ENCODE assay signal across 8 cellular contexts in genomic region chr10:7408003-7408493, GRCh38. TPM values are rescaled to one million over a fixed set of nuclear protein-coding genes. Genes with fewer than 3 reads are reported as not detected.
A peak's percentile ranks its signal among the peaks of the same experiment; 100 is the strongest.
DNase-seq lines count a peak whose midpoint lies in the region; ATAC-seq and TF ChIP-seq lines count a peak whose summit lies in the region.

No MANE protein-coding gene starts in this region.

- peak overlapping the region; percentile 35 to 80 for H3K4me3 ChIP-seq in cardiac fibroblast (replicated peaks in 1 of 2; ENCODE audit: low read depth in 2 of 2, low read length in 2 of 2)

- peak; percentile 12 for ATAC-seq in GM21447 (IDR thresholded peaks at IDR 0.05; ENCODE audit: unreplicated experiment)
- no peak for ATAC-seq in left colon

- in situ Hi-C loops in KBM-7 (cut with MboI; ENCODE audit: low pct_unique_long_range_greater_than_20kb, low sequenced_read_pairs), result loop anchor here (25.0 kb wide), 1 partner anchor 496 kb away; no protein-coding TSS in a partner anchor

- intact Hi-C loops in left colon (cut with DNase I, micrococcal nuclease), result loop anchor here in 1 of 2 donors (5.0 kb wide), 1 partner anchor 146 kb away; no protein-coding TSS in a partner anchor

- peak; percentile 36 for DNase-seq in T follicular helper cell (ENCODE audit: low read depth)
- peak in 1 of 2 donors; percentile 70 for DNase-seq in cardiac fibroblast (ENCODE audit: low read depth in 2 of 2)
- peak; percentile 44 for DNase-seq in left colon
- DNase-seq in stimulated activated CD4-positive, alpha-beta T cell treated with anti-CD3 and anti-CD28 coated beads, Interleukin-4, amount 100 ng/mL, for 24 hours, result peak; percentile 41
- DNase-seq in NCI-H774 (lab: John Stamatoyannopoulos, UW), result no peak
- no peak for DNase-seq in glomerular visceral epithelial cell (ENCODE audit: extremely low spot score)
- no peak for DNase-seq in KBM-7

- no peak for TF ChIP-seq CTCF in cardiac fibroblast (IDR thresholded peaks at IDR 0.05; ENCODE audit: low read depth, low read length)

RNA-seq across cellular contexts. Expression of gene SFMBT2, which starts 2.8 kb away (rescaled TPM):
- total RNA-seq in left colon, result 1 to 10 TPM; 3.4 to 7.5 TPM

Comparison
In these comparisons a context has a peak if more than half of its experiments do, and no peak if none do; other contexts are left out.
1. DNase-seq: peak in T follicular helper cell (single experiment), left colon (2 of 2) and stimulated activated CD4-positive, alpha-beta T cell treated with anti-CD3 and anti-CD28 coated beads, Interleukin-4, amount 100 ng/mL, for 24 hours (single experiment); none in NCI-H774 (single experiment), glomerular visceral epithelial cell (single experiment) and KBM-7 (single experiment).